In the genomic region with DNA sequence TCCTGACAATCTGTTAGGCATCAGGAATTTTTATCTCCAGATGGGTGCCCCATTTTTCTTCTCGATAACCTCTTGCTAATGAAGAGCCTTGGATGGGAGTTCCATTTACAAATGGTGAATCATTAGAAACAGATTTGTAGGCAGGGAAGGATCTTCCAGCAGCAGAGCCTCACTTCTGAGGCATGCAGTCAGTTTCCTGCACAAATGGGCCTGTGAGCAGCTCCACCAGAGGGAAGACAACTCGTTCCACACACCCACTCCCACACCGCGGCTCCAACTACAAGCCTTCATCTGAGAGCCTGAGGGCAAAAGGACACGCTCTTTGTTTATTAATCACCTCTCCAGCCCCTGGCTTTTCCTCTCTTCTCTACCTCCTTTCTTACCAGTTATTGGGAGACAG, we compare ENCODE assay signal across 24 cellular contexts.
A peak's percentile ranks its signal among the peaks of the same experiment; 100 is the strongest.
DNase-seq lines count a peak whose midpoint lies in the region; ATAC-seq and TF ChIP-seq lines count a peak whose summit lies in the region.
"Had no signal": no experiment of that assay in that cellular context is flagged by ENCODE, and none has a peak within 500 bp of the region (broad histone marks: within the 10 kb centered on the region; RNA-seq: fewer than 3 reads in every experiment).

No MANE protein-coding gene starts in this region.

- H3K4me2 ChIP-seq in smooth muscle cell = peak overlapping the region; percentile 50

- H2AFZ ChIP-seq in smooth muscle cell (ENCODE audit: low read depth) = peak overlapping the region; percentile 49

- H3K9ac ChIP-seq in smooth muscle cell (ENCODE audit: low read depth) = no peak overlapping the region

- H3K27me3 ChIP-seq in smooth muscle cell (ENCODE audit: low read depth) = no peaks in the 10 kb centered on the region

- no peaks in the 10 kb centered on the region for H4K20me1 ChIP-seq in smooth muscle cell (ENCODE audit: low read depth)

- DNase-seq in NCI-H146 (lab: John Stamatoyannopoulos, UW) = peak; percentile 28
- DNase-seq in NCI-H146 treated with DMSO at 0.1 percent for 48 hours (lab: John Stamatoyannopoulos, UW; ENCODE audit: unreplicated experiment) = no peak
- DNase-seq in amniotic stem cell (lab: John Stamatoyannopoulos, UW) = peak; percentile 31
- DNase-seq in fibroblast of the aortic adventitia (ENCODE audit: low read depth) = peak; percentile 82
- DNase-seq in smooth muscle cell (lab: John Stamatoyannopoulos, UW; ENCODE audit: unreplicated experiment) = no peak
- no peak for DNase-seq in activated gamma-delta T cell (lab: John Stamatoyannopoulos, UW)
- DNase-seq in GOT3 (lab: John Stamatoyannopoulos, UW) = no peak
- DNase-seq: activated CD4-positive, alpha-beta T cell treated with anti-CD3 and anti-CD28 coated beads for 4 hours; CD4-positive, alpha-beta T cell; DMS153; effector memory CD8-positive, alpha-beta T cell; foreskin keratinocyte; hypothalamus; Karpas-422; kidney; NCI-H1092; NCI-H524 treated with DMSO at 0.1 percent for 48 hours; nephron progenitor cell; Right ventricle myocardium superior; small intestine; stimulated activated CD4-positive, alpha-beta T cell treated with anti-CD3 and anti-CD28 coated beads, Interleukin-4, amount 100 ng/mL, for 4 hours had no signal

- TF ChIP-seq CTCF in fibroblast of the aortic adventitia (IDR thresholded peaks at IDR 0.05; ENCODE audit: insufficient read depth, low read length) (peak; percentile 24), smooth muscle cell (IDR thresholded peaks at IDR 0.05; ENCODE audit: borderline replicate concordance, insufficient read depth, poor library complexity, severe bottlenecking) (no peak)

- H3K9me3 ChIP-seq in smooth muscle cell (replicated peaks; ENCODE audit: low read depth) = no peaks in the 10 kb centered on the region
- H3K9me3 ChIP-seq: prostate gland had no signal

- H3F3A ChIP-seq in smooth muscle cell (ENCODE audit: low read depth) = peaks cover 7% of the 10 kb centered on the region

- 31% methylated on average over 5 of the region's 5 CpGs for WGBS in smooth muscle cell (ENCODE audit: low lambda C conversion rate)

- H3K4me3 ChIP-seq in fibroblast of the aortic adventitia (ENCODE audit: low read depth, low read length) (no peak overlapping the region), smooth muscle cell (no peak overlapping the region)
- H3K4me3 ChIP-seq: prostate gland had no signal

- peak overlapping the region; percentile 61 for H3K27ac ChIP-seq in smooth muscle cell (ENCODE audit: low read depth)
- H3K27ac ChIP-seq: 22Rv1, foreskin keratinocyte, prostate gland had no signal

- ATAC-seq in GM19324 (IDR thresholded peaks at IDR 0.05; ENCODE audit: low FRiP score, unreplicated experiment) = no peak
- ATAC-seq: effector memory CD8-positive, alpha-beta T cell; foreskin keratinocyte had no signal

- no peaks in the 10 kb centered on the region for H3K4me1 ChIP-seq in smooth muscle cell (ENCODE audit: low read depth)
- H3K4me1 ChIP-seq: foreskin keratinocyte, prostate gland had no signal

- no peaks in the 10 kb centered on the region for H3K36me3 ChIP-seq in smooth muscle cell (ENCODE audit: low read depth)
- H3K36me3 ChIP-seq: prostate gland had no signal

- no peaks in the 10 kb centered on the region for H3K79me2 ChIP-seq in smooth muscle cell (ENCODE audit: low read depth)

Comparison
In these comparisons a context has a peak if more than half of its experiments do, and no peak if none do; other contexts are left out.
1. DNase-seq: peak in NCI-H146 (single experiment), amniotic stem cell (single experiment) and fibroblast of the aortic adventitia (single experiment); none in NCI-H146 treated with DMSO at 0.1 percent for 48 hours (single experiment), smooth muscle cell (single experiment), activated gamma-delta T cell (single experiment) and GOT3 (single experiment).